Comparison of ENCODE assay signal across 9 cellular contexts in genomic region chr1:234325878-234326492, GRCh38. TPM values are rescaled to one million over a fixed set of nuclear protein-coding genes. Genes with fewer than 3 reads are reported as not detected.
DNase-seq lines count a peak whose midpoint lies in the region; ATAC-seq and TF ChIP-seq lines count a peak whose summit lies in the region.
"Had no signal": no experiment of that assay in that cellular context is flagged by ENCODE, and none has a peak within 500 bp of the region (broad histone marks: within the 10 kb centered on the region; RNA-seq: fewer than 3 reads in every experiment).

No MANE protein-coding gene starts in this region.

- H3K27ac ChIP-seq in urinary bladder (ENCODE audit: low read depth), result no peak overlapping the region
- H3K27ac ChIP-seq: VCaP had no signal

- peak overlapping the region; percentile 25 for H3K4me3 ChIP-seq in fibroblast of mammary gland (ENCODE audit: control insufficient read depth, low read depth, low read length)
- H3K4me3 ChIP-seq in urinary bladder (ENCODE audit: low read depth, low read length), result peak overlapping the region; percentile 34

- H3K4me1 ChIP-seq in urinary bladder (ENCODE audit: insufficient read depth), result no peaks in the 10 kb centered on the region

- DNase-seq in stimulated activated CD4-positive, alpha-beta T cell treated with anti-CD3 and anti-CD28 coated beads, Interleukin-4, amount 100 ng/mL, for 24 hours, result peak; percentile 49
- DNase-seq in stimulated activated CD4-positive, alpha-beta T cell treated with anti-CD3 and anti-CD28 coated beads, Interleukin-12 subunit alpha, Interleukin-12 subunit beta, amount 100 ng/mL, for 4 hours, result no peak
- DNase-seq in OCI-M1 (lab: John Stamatoyannopoulos, UW), result peak; percentile 67
- no peak for DNase-seq in fibroblast of mammary gland (ENCODE audit: low read depth)
- no peak for DNase-seq in epidermal melanocyte (ENCODE audit: insufficient read length, low spot score)

- WGBS in urinary bladder, result 62% methylated on average over 7 of the region's 7 CpGs

- no peaks in the 10 kb centered on the region for H3K36me3 ChIP-seq in urinary bladder (ENCODE audit: insufficient read depth)

- no peak for ATAC-seq in HG03196 (IDR thresholded peaks at IDR 0.05; ENCODE audit: unreplicated experiment)
- no peak for ATAC-seq in GM19035 (IDR thresholded peaks at IDR 0.05; ENCODE audit: unreplicated experiment)

- no peak for TF ChIP-seq CTCF in fibroblast of mammary gland (conservative IDR thresholded peaks at IDR 0.05; ENCODE audit: control insufficient read depth, insufficient read depth, low read depth, low read length)

RNA-seq across cellular contexts. Expression of gene COA6, which starts 47.3 kb away (rescaled TPM):
- 20.8 TPM for total RNA-seq in urinary bladder
- polyA plus RNA-seq in urinary bladder, result 32.9 TPM

Comparison
In these comparisons a context has a peak if more than half of its experiments do, and no peak if none do; other contexts are left out.
1. DNase-seq: peak in stimulated activated CD4-positive, alpha-beta T cell treated with anti-CD3 and anti-CD28 coated beads, Interleukin-4, amount 100 ng/mL, for 24 hours (single experiment) and OCI-M1 (single experiment); none in stimulated activated CD4-positive, alpha-beta T cell treated with anti-CD3 and anti-CD28 coated beads, Interleukin-12 subunit alpha, Interleukin-12 subunit beta, amount 100 ng/mL, for 4 hours (single experiment), fibroblast of mammary gland (single experiment) and epidermal melanocyte (single experiment).